In the genomic region with DNA sequence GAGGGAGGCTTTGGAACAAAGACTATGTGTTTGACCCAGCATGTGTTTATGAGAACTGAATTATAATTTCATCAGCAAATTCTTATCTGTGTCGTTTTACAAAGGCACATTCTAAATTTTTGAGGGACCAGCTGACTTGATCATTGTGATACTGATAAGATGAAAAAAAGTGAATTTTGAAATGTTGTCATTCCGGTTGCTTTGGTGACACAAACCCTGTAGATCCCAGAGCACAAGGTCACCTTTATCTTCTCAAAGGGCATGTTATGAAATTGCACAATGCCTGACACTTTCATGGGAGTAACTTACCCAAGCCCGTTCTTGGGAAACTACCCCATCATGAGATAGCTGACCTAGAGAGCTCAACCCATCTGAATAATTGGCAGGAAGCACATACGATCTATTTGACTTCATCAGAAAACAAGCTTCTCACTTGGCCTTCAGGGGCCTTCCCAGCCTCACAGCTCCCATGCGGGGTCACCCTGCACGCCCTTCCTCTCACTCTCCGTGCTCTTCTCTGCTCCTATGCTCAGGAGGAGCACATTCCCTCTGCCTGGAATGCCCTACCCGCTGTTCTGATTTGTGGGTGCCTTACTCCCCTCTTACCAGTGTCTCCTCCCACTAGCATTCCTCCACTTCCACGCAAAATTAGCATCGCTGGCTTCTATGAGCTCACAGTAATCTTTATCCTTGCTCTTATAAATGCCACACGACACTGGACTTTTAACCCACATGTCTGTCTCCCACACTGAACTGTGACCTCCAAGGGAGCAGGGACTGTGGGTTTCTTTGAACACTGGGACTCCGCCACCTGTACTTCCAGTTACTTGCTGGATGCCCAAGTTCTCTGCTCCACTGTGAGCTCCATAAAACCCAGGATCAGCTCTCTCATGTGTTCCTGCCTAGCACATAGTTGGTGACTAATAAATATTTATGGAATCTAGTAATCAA, we compare ENCODE assay signal across 1 cellular context.
TF ChIP-seq lines count a peak whose summit lies in the region.

No MANE protein-coding gene starts in this region.

TF ChIP-seq in HepG2, 621 proteins besides CTCF, POLR2A, EP300 and RAD21 (continued from another document and continues in another):
- peak; percentile 70; the same call in 1 of the 2 replicates for TF ChIP-seq ARID4A (CRISPR knock-in tag; IDR thresholded peaks at IDR 0.05; ENCODE audit: borderline replicate concordance)
- TF ChIP-seq ZFP37 (CRISPR knock-in tag; IDR thresholded peaks at IDR 0.05; ENCODE audit: borderline replicate concordance), result peak; percentile 81
- TF ChIP-seq JUNB (CRISPR knock-in tag; IDR thresholded peaks at IDR 0.05; ENCODE audit: borderline replicate concordance), result 0 out of 2 replicates have a peak, but pooled peaks have one; percentile 34
- no peak for TF ChIP-seq MZF1 (CRISPR knock-in tag; IDR thresholded peaks at IDR 0.05; ENCODE audit: borderline replicate concordance)
- TF ChIP-seq HCFC1 (IDR thresholded peaks at IDR 0.05; ENCODE audit: low read depth, low read length), result no peak
- TF ChIP-seq ZNF773 (CRISPR knock-in tag; IDR thresholded peaks at IDR 0.05; ENCODE audit: borderline replicate concordance), result no peak
- no peak; the same call in 1 of the 2 replicates for TF ChIP-seq SP4 (CRISPR knock-in tag; IDR thresholded peaks at IDR 0.05)
- TF ChIP-seq DPF2 (CRISPR knock-in tag; IDR thresholded peaks at IDR 0.05; ENCODE audit: borderline replicate concordance, low read depth), result peak; percentile 95
- TF ChIP-seq, protein P1, sequence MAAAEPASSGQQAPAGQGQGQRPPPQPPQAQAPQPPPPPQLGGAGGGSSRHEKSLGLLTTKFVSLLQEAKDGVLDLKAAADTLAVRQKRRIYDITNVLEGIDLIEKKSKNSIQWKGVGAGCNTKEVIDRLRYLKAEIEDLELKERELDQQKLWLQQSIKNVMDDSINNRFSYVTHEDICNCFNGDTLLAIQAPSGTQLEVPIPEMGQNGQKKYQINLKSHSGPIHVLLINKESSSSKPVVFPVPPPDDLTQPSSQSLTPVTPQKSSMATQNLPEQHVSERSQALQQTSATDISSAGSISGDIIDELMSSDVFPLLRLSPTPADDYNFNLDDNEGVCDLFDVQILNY (CRISPR knock-in tag; conservative IDR thresholded peaks at IDR 0.05), result no peak
- TF ChIP-seq, protein P2, sequence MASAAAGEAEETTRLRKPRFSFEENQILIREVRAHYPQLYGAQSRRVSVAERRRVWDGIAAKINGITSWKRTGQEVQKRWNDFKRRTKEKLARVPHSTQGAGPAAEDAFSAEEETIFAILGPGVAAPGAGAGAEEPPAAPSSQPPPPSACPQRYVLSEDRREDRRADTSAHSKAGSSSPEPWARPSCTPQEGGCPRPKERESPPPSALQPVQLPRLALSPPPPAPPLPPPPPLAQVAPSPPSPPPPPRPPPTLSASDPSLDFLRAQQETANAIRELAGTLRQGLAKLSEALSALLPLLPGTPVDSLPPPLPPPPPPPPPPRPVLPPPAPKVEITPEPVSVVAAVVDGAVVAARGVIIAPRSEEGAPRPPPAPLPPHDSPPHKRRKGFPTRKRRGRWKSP (CRISPR knock-in tag; IDR thresholded peaks at IDR 0.05), result 0 out of 2 replicates have a peak, but pooled peaks have one; percentile 24
- TF ChIP-seq ZNF333 (CRISPR knock-in tag; IDR thresholded peaks at IDR 0.05; ENCODE audit: borderline replicate concordance), result peak; percentile 90; the same call in 1 of the 2 replicates
- TF ChIP-seq KLF9 (CRISPR knock-in tag; IDR thresholded peaks at IDR 0.05; ENCODE audit: low read depth), result 0 out of 2 replicates have a peak, but pooled peaks have one; percentile 2
- no peak; the same call in 1 of the 2 replicates for TF ChIP-seq TOE1 (CRISPR knock-in tag; IDR thresholded peaks at IDR 0.05)
- TF ChIP-seq ZNF558 (CRISPR knock-in tag; IDR thresholded peaks at IDR 0.05; ENCODE audit: borderline replicate concordance), result peak; percentile 56; the same call in 1 of the 2 replicates
- no peak for TF ChIP-seq ZNF501 (CRISPR knock-in tag; IDR thresholded peaks at IDR 0.05)
- TF ChIP-seq RELA (CRISPR knock-in tag; IDR thresholded peaks at IDR 0.05), result peak; percentile 98; the same call in 1 of the 2 replicates
- no peak for TF ChIP-seq ELF4 (CRISPR knock-in tag; IDR thresholded peaks at IDR 0.05; ENCODE audit: borderline replicate concordance)
- no peak for TF ChIP-seq KAT2B (IDR thresholded peaks at IDR 0.05; ENCODE audit: borderline replicate concordance, low read depth, low read length)
- TF ChIP-seq TCF7 (IDR thresholded peaks at IDR 0.05; ENCODE audit: low read depth), result peak; percentile 93
- no peak for TF ChIP-seq NR3C1 (CRISPR knock-in tag; IDR thresholded peaks at IDR 0.05)
- TF ChIP-seq LBX2 (CRISPR knock-in tag; IDR thresholded peaks at IDR 0.05; ENCODE audit: borderline replicate concordance), result no peak
- peak; percentile 99 for TF ChIP-seq GATA4 (IDR thresholded peaks at IDR 0.05; ENCODE audit: borderline replicate concordance, low read depth)
- TF ChIP-seq SNAPC2 (CRISPR knock-in tag; IDR thresholded peaks at IDR 0.05), result no peak
- no peak; the same call in 1 of the 2 replicates for TF ChIP-seq ZNF225 (CRISPR knock-in tag; IDR thresholded peaks at IDR 0.05)
- TF ChIP-seq FOXA3 (CRISPR knock-in tag; IDR thresholded peaks at IDR 0.05), result peak; percentile 96
- no peak for TF ChIP-seq ZNF839 (CRISPR knock-in tag; IDR thresholded peaks at IDR 0.05; ENCODE audit: borderline replicate concordance)
- peak; percentile 11; the same call in 1 of the 2 replicates for TF ChIP-seq ZNF713 (CRISPR knock-in tag; IDR thresholded peaks at IDR 0.05)
- peak; percentile 82 for TF ChIP-seq ZNF776 (CRISPR knock-in tag; IDR thresholded peaks at IDR 0.05)
- TF ChIP-seq FOSL2 (CRISPR knock-in tag; IDR thresholded peaks at IDR 0.05), result peak; percentile 95
- TF ChIP-seq PBX3 (CRISPR knock-in tag; IDR thresholded peaks at IDR 0.05; ENCODE audit: borderline replicate concordance), result no peak; the same call in 1 of the 2 replicates
- TF ChIP-seq BORCS8-MEF2B (CRISPR knock-in tag; IDR thresholded peaks at IDR 0.05), result peak; percentile 84; the same call in 1 of the 2 replicates
- TF ChIP-seq ZNF75D (CRISPR knock-in tag; IDR thresholded peaks at IDR 0.05; ENCODE audit: borderline replicate concordance), result no peak
- peak; percentile 94; the same call in 1 of the 2 replicates for TF ChIP-seq HMG20B (CRISPR knock-in tag; conservative IDR thresholded peaks at IDR 0.05)
- peak; percentile 48; the same call in 1 of the 2 replicates for TF ChIP-seq ZNF142 (CRISPR knock-in tag; IDR thresholded peaks at IDR 0.05)
- no peak for TF ChIP-seq ZNF18 (CRISPR knock-in tag; IDR thresholded peaks at IDR 0.05; ENCODE audit: insufficient replicate concordance)
- TF ChIP-seq CREB3 (CRISPR knock-in tag; IDR thresholded peaks at IDR 0.05), result no peak
- no peak for TF ChIP-seq PLRG1 (conservative IDR thresholded peaks at IDR 0.05)
- peak; percentile 91; the same call in 1 of the 2 replicates for TF ChIP-seq ZMYM2 (CRISPR knock-in tag; IDR thresholded peaks at IDR 0.05)
